7 cellular contexts compared by ENCODE assay signal in the genomic region with DNA sequence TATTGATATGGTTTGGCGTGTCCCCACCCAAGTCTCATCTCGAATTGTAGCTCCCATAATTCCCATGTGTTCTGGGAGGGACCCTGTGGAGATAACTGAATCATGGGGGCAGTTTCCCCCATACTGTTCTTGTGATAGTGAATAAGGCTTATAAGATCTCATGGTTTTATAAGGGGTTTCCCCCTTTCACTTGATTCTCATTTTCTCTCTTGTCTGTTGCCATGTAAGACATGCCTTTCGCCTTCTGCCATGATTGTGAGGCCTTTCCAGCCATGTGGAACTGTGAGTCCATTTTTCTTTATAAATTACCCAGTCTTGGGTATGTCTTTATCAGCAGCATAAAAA. TPM values are rescaled to one million over a fixed set of nuclear protein-coding genes. Genes with fewer than 3 reads are reported as not detected.
DNase-seq lines count a peak whose midpoint lies in the region; ATAC-seq and TF ChIP-seq lines count a peak whose summit lies in the region.
"Not testable (repeated sequence)": the region's sequence is repeated elsewhere in the genome, so short reads cannot be mapped to it uniquely, and the experiment has no call there.

No MANE protein-coding gene starts in this region.

- H3K9me3 Mint-ChIP-seq in CD8-positive, alpha-beta memory T cell; activated CD8-positive, alpha-beta T cell treated with anti-CD3 and anti-CD28 coated beads for 36 hours; activated naive CD8-positive, alpha-beta T cell treated with anti-CD3 and anti-CD28 coated beads, Interleukin-2, amount 10 ng/mL, durations not matched to agents 7 days and 5 days: not testable (repeated sequence)
- peaks cover 15% of the 10 kb centered on the region for H3K9me3 Mint-ChIP-seq in activated T-helper 2 cell treated with anti-CD3 and anti-CD28 coated beads, Interferon-gamma antibody, Interleukin-2, Interleukin-4, amounts not matched to agents 10 μg/mL and 5 μg/mL and 100 μg/mL, durations not matched to agents 14 hours and 24 hours and 36 hours
- H3K9me3 Mint-ChIP-seq in naive thymus-derived CD4-positive, alpha-beta T cell: peaks cover 0 to 11% (median 0%) of the 10 kb centered on the region in 11 donors

- peak overlapping the region; percentile 30 for H3K4me3 ChIP-seq in CD8-positive, alpha-beta memory T cell (ENCODE audit: low read length)
- peak overlapping the region; percentile 44 for H3K4me3 ChIP-seq in naive thymus-derived CD4-positive, alpha-beta T cell (ENCODE audit: low read length)

- H3K9me3 ChIP-seq in CD8-positive, alpha-beta memory T cell (ENCODE audit: low read length); T-helper 17 cell (ENCODE audit: control insufficient read depth, low read length, poor library complexity, severe bottlenecking); naive thymus-derived CD4-positive, alpha-beta T cell (ENCODE audit: control insufficient read depth in 2 of 3, low read length in 3 of 3): not testable (repeated sequence)

- H3K27ac Mint-ChIP-seq in CD8-positive, alpha-beta memory T cell: peak overlapping the region; percentile 96 to 100 (median 98)
- H3K27ac Mint-ChIP-seq in T-helper 17 cell: peak overlapping the region; percentile 94
- H3K27ac Mint-ChIP-seq in activated CD8-positive, alpha-beta T cell treated with anti-CD3 and anti-CD28 coated beads for 36 hours: peak overlapping the region; percentile 95
- peak overlapping the region; percentile 91 for H3K27ac Mint-ChIP-seq in activated T-helper 2 cell treated with anti-CD3 and anti-CD28 coated beads, Interferon-gamma antibody, Interleukin-2, Interleukin-4, amounts not matched to agents 10 μg/mL and 5 μg/mL and 100 μg/mL, durations not matched to agents 14 hours and 24 hours and 36 hours
- peak overlapping the region; percentile 89 for H3K27ac Mint-ChIP-seq in activated naive CD8-positive, alpha-beta T cell treated with anti-CD3 and anti-CD28 coated beads, Interleukin-2, amount 10 ng/mL, durations not matched to agents 7 days and 5 days
- H3K27ac Mint-ChIP-seq in naive thymus-derived CD4-positive, alpha-beta T cell: peak overlapping the region; percentile 87 to 99 (median 95)

- peaks cover 73 to 93% (median 91%) of the 10 kb centered on the region in 3 donors for H3K4me1 Mint-ChIP-seq in CD8-positive, alpha-beta memory T cell
- H3K4me1 Mint-ChIP-seq in T-helper 17 cell: peaks cover 53% of the 10 kb centered on the region
- H3K4me1 Mint-ChIP-seq in activated CD8-positive, alpha-beta T cell treated with anti-CD3 and anti-CD28 coated beads for 36 hours (ENCODE audit: low read depth): peaks cover 66% of the 10 kb centered on the region
- peaks cover 74% of the 10 kb centered on the region for H3K4me1 Mint-ChIP-seq in activated T-helper 2 cell treated with anti-CD3 and anti-CD28 coated beads, Interferon-gamma antibody, Interleukin-2, Interleukin-4, amounts not matched to agents 10 μg/mL and 5 μg/mL and 100 μg/mL, durations not matched to agents 14 hours and 24 hours and 36 hours (ENCODE audit: low read depth)
- peaks cover 70% of the 10 kb centered on the region for H3K4me1 Mint-ChIP-seq in activated naive CD8-positive, alpha-beta T cell treated with anti-CD3 and anti-CD28 coated beads, Interleukin-2, amount 10 ng/mL, durations not matched to agents 7 days and 5 days
- H3K4me1 Mint-ChIP-seq in naive thymus-derived CD4-positive, alpha-beta T cell: peaks cover 36 to 94% (median 86%) of the 10 kb centered on the region in 7 donors

- H3K36me3 Mint-ChIP-seq in CD8-positive, alpha-beta memory T cell: peaks cover 17 to 64% (median 26%) of the 10 kb centered on the region in 3 donors
- peaks cover 12% of the 10 kb centered on the region for H3K36me3 Mint-ChIP-seq in T-helper 17 cell (ENCODE audit: low read depth)
- H3K36me3 Mint-ChIP-seq in activated CD8-positive, alpha-beta T cell treated with anti-CD3 and anti-CD28 coated beads for 36 hours (ENCODE audit: low read depth): peaks cover 34% of the 10 kb centered on the region
- H3K36me3 Mint-ChIP-seq in activated T-helper 2 cell treated with anti-CD3 and anti-CD28 coated beads, Interferon-gamma antibody, Interleukin-2, Interleukin-4, amounts not matched to agents 10 μg/mL and 5 μg/mL and 100 μg/mL, durations not matched to agents 14 hours and 24 hours and 36 hours (ENCODE audit: low read depth): peaks cover 44% of the 10 kb centered on the region
- H3K36me3 Mint-ChIP-seq in activated naive CD8-positive, alpha-beta T cell treated with anti-CD3 and anti-CD28 coated beads, Interleukin-2, amount 10 ng/mL, durations not matched to agents 7 days and 5 days: peaks cover 23% of the 10 kb centered on the region
- peaks cover 8 to 53% (median 42%) of the 10 kb centered on the region in 5 donors for H3K36me3 Mint-ChIP-seq in naive thymus-derived CD4-positive, alpha-beta T cell

- CTCF ChIA-PET in CD8-positive, alpha-beta memory T cell (lab: Charles Lee): interaction anchor here (1.6 to 4.9 kb wide), 3 partner anchors 10 to 72 kb away, joined by 3 to 25 read pairs (median 17); a partner anchor contains a TSS
- CTCF ChIA-PET in activated CD8-positive, alpha-beta T cell treated with anti-CD3 and anti-CD28 coated beads for 36 hours (lab: Charles Lee): interaction anchor here (0.9 to 6.1 kb wide), 6 partner anchors 15 to 72 kb away, joined by 3 to 37 read pairs (median 4); a partner anchor contains a TSS
- CTCF ChIA-PET in naive thymus-derived CD4-positive, alpha-beta T cell (lab: Charles Lee): interaction anchor here (2.6 kb wide), 1 partner anchor 10 kb away, joined by 14 read pairs; no protein-coding TSS in a partner anchor

- not testable (repeated sequence) for H3K27me3 Mint-ChIP-seq in CD8-positive, alpha-beta memory T cell; T-helper 17 cell; activated CD8-positive, alpha-beta T cell treated with anti-CD3 and anti-CD28 coated beads for 36 hours; activated T-helper 2 cell treated with anti-CD3 and anti-CD28 coated beads, Interferon-gamma antibody, Interleukin-2, Interleukin-4, amounts not matched to agents 10 μg/mL and 5 μg/mL and 100 μg/mL, durations not matched to agents 14 hours and 24 hours and 36 hours (ENCODE audit: low read depth); activated naive CD8-positive, alpha-beta T cell treated with anti-CD3 and anti-CD28 coated beads, Interleukin-2, amount 10 ng/mL, durations not matched to agents 7 days and 5 days; naive thymus-derived CD4-positive, alpha-beta T cell

- POLR2A ChIA-PET in CD8-positive, alpha-beta memory T cell (lab: Charles Lee): interaction anchor here (1.0 to 1.2 kb wide), 2 partner anchors 68 to 107 kb away, joined by 3 to 4 read pairs; no protein-coding TSS in a partner anchor
- POLR2A ChIA-PET in activated CD8-positive, alpha-beta T cell treated with anti-CD3 and anti-CD28 coated beads for 36 hours (lab: Charles Lee): interaction anchor here (0.9 to 9.5 kb wide), 6 partner anchors 27 to 173 kb away, joined by 3 to 65 read pairs (median 4); a partner anchor contains a TSS
- POLR2A ChIA-PET in activated naive CD8-positive, alpha-beta T cell treated with anti-CD3 and anti-CD28 coated beads, Interleukin-2, amount 10 ng/mL, durations not matched to agents 7 days and 5 days (lab: Charles Lee): interaction anchor here (1.4 to 9.5 kb wide), 2 partner anchors 71 to 112 kb away, joined by 6 to 157 read pairs; a partner anchor contains a TSS
- POLR2A ChIA-PET in naive thymus-derived CD4-positive, alpha-beta T cell (lab: Charles Lee): interaction anchor here (1.0 to 17.2 kb wide), 7 partner anchors 10 to 111 kb away, joined by 3 to 353 read pairs (median 7); a partner anchor contains a TSS

- H3K27ac ChIP-seq in CD8-positive, alpha-beta memory T cell (ENCODE audit: low read depth, low read length): peak overlapping the region; percentile 35
- peak overlapping the region; percentile 79 for H3K27ac ChIP-seq in naive thymus-derived CD4-positive, alpha-beta T cell (ENCODE audit: low read depth, low read length)

- peak in 1 of 5 donors; percentile 34 for DNase-seq in CD8-positive, alpha-beta memory T cell
- DNase-seq in T-helper 17 cell; activated T-helper 2 cell treated with anti-CD3 and anti-CD28 coated beads, Interferon-gamma antibody, Interleukin-2, Interleukin-4, amounts not matched to agents 10 μg/mL and 5 μg/mL and 100 μg/mL, durations not matched to agents 14 hours and 24 hours and 36 hours (ENCODE audit: low spot score); activated naive CD8-positive, alpha-beta T cell treated with anti-CD3 and anti-CD28 coated beads, Interleukin-2, amount 10 ng/mL, durations not matched to agents 7 days and 5 days: not testable (repeated sequence)
- peak; percentile 58 for DNase-seq in activated CD8-positive, alpha-beta T cell treated with anti-CD3 and anti-CD28 coated beads for 36 hours
- DNase-seq in naive thymus-derived CD4-positive, alpha-beta T cell: peak in 1 of 9 donors; percentile 18
- DNase-seq in stimulated activated CD4-positive, alpha-beta T cell treated with anti-CD3 and anti-CD28 coated beads, Interleukin-4, amount 100 ng/mL, for 24 hours: peak; percentile 24

- peaks cover 97% of the 10 kb centered on the region for H3K4me1 ChIP-seq in CD8-positive, alpha-beta memory T cell (ENCODE audit: insufficient read depth, low read length)
- peaks cover 72 to 91% of the 10 kb centered on the region in 2 donors for H3K4me1 ChIP-seq in naive thymus-derived CD4-positive, alpha-beta T cell (ENCODE audit: control insufficient read depth in 2 of 2, insufficient read depth in 2 of 2, low read length in 2 of 2)

- H3K4me3 Mint-ChIP-seq in CD8-positive, alpha-beta memory T cell: peak overlapping the region; percentile 85 to 98 (median 89)
- peak overlapping the region; percentile 88 for H3K4me3 Mint-ChIP-seq in T-helper 17 cell
- peak overlapping the region; percentile 72 for H3K4me3 Mint-ChIP-seq in activated CD8-positive, alpha-beta T cell treated with anti-CD3 and anti-CD28 coated beads for 36 hours
- peak overlapping the region; percentile 78 for H3K4me3 Mint-ChIP-seq in activated T-helper 2 cell treated with anti-CD3 and anti-CD28 coated beads, Interferon-gamma antibody, Interleukin-2, Interleukin-4, amounts not matched to agents 10 μg/mL and 5 μg/mL and 100 μg/mL, durations not matched to agents 14 hours and 24 hours and 36 hours (ENCODE audit: low read depth)
- H3K4me3 Mint-ChIP-seq in activated naive CD8-positive, alpha-beta T cell treated with anti-CD3 and anti-CD28 coated beads, Interleukin-2, amount 10 ng/mL, durations not matched to agents 7 days and 5 days: peak overlapping the region; percentile 79
- H3K4me3 Mint-ChIP-seq in naive thymus-derived CD4-positive, alpha-beta T cell: peak overlapping the region; percentile 62 to 93 (median 85)

- ATAC-seq in T-helper 17 cell: peak; percentile 27
- ATAC-seq in activated CD8-positive, alpha-beta T cell treated with anti-CD3 and anti-CD28 coated beads for 36 hours: peak; percentile 55
- peak; percentile 2 for ATAC-seq in activated naive CD8-positive, alpha-beta T cell treated with anti-CD3 and anti-CD28 coated beads, Interleukin-2, amount 10 ng/mL, durations not matched to agents 7 days and 5 days (ENCODE audit: low read depth)
- not testable (repeated sequence) for ATAC-seq in naive thymus-derived CD4-positive, alpha-beta T cell

- intact Hi-C loops in activated CD8-positive, alpha-beta T cell treated with anti-CD3 and anti-CD28 coated beads for 36 hours (cut with micrococcal nuclease): loop anchor here (5.0 kb wide), 2 partner anchors 33 to 113 kb away; no protein-coding TSS in a partner anchor
- intact Hi-C loops in activated T-helper 2 cell treated with anti-CD3 and anti-CD28 coated beads, Interferon-gamma antibody, Interleukin-2, Interleukin-4, amounts not matched to agents 10 μg/mL and 5 μg/mL and 100 μg/mL, durations not matched to agents 14 hours and 24 hours and 36 hours (cut with micrococcal nuclease): loop anchor here (1.0 to 5.0 kb wide), 3 partner anchors 22 to 111 kb away; a partner anchor contains a TSS
- intact Hi-C loops in naive thymus-derived CD4-positive, alpha-beta T cell (cut with micrococcal nuclease): loop anchor here in 1 of 2 donors (2.0 to 5.0 kb wide), 3 partner anchors 69 to 197 kb away; no protein-coding TSS in a partner anchor

- not testable (repeated sequence) for H3K36me3 ChIP-seq in CD8-positive, alpha-beta memory T cell (ENCODE audit: insufficient read depth, low read length); naive thymus-derived CD4-positive, alpha-beta T cell (ENCODE audit: control insufficient read depth in 2 of 3, insufficient read depth in 3 of 3, low read length in 3 of 3)

- not testable (repeated sequence) for TF ChIP-seq CTCF in activated CD8-positive, alpha-beta T cell treated with anti-CD3 and anti-CD28 coated beads for 36 hours (IDR thresholded peaks at IDR 0.05)

- H3K27me3 ChIP-seq in CD8-positive, alpha-beta memory T cell (ENCODE audit: insufficient read depth, low read length, poor library complexity, severe bottlenecking); naive thymus-derived CD4-positive, alpha-beta T cell (ENCODE audit: control insufficient read depth in 2 of 2, insufficient read depth in 2 of 2, low read length in 2 of 2): not testable (repeated sequence)

RNA-seq across cellular contexts. Expression of a gene that starts 51.1 kb away (rescaled TPM):
- 10 to 100 TPM; 41.8 to 42.4 TPM for total RNA-seq in CD8-positive, alpha-beta memory T cell
- 53.1 TPM for polyA plus RNA-seq in CD8-positive, alpha-beta memory T cell
- 10 to 100 TPM; 12.0 to 14.8 TPM for total RNA-seq in T-helper 17 cell
- 10 to 100 TPM; 24.8 to 28.3 TPM for total RNA-seq in activated CD8-positive, alpha-beta T cell treated with anti-CD3 and anti-CD28 coated beads for 36 hours
- total RNA-seq in activated T-helper 2 cell treated with anti-CD3 and anti-CD28 coated beads, Interferon-gamma antibody, Interleukin-2, Interleukin-4, amounts not matched to agents 10 μg/mL and 5 μg/mL and 100 μg/mL, durations not matched to agents 14 hours and 24 hours and 36 hours: 39.6 and 40.1 TPM in 2 replicates
- total RNA-seq in activated naive CD8-positive, alpha-beta T cell treated with anti-CD3 and anti-CD28 coated beads, Interleukin-2, amount 10 ng/mL, durations not matched to agents 7 days and 5 days: 10 to 100 TPM; 31.3 to 34.9 TPM
- 10 to 100 TPM; 22.2 to 41.3 (median 29.9) TPM for total RNA-seq in naive thymus-derived CD4-positive, alpha-beta T cell
- polyA plus RNA-seq in naive thymus-derived CD4-positive, alpha-beta T cell: 10 to 100 TPM; 59.2 to 63.2 TPM

RNA-seq across cellular contexts. Expression of a gene that starts 51.1 kb away (rescaled TPM):
- 10 to 100 TPM; 26.7 to 29.2 TPM for total RNA-seq in CD8-positive, alpha-beta memory T cell
- 31.2 TPM for polyA plus RNA-seq in CD8-positive, alpha-beta memory T cell
- total RNA-seq in T-helper 17 cell: 10 to 100 TPM; 20.0 to 20.7 TPM
- total RNA-seq in activated CD8-positive, alpha-beta T cell treated with anti-CD3 and anti-CD28 coated beads for 36 hours: 10 to 100 TPM; 27.5 to 32.7 TPM
- total RNA-seq in activated T-helper 2 cell treated with anti-CD3 and anti-CD28 coated beads, Interferon-gamma antibody, Interleukin-2, Interleukin-4, amounts not matched to agents 10 μg/mL and 5 μg/mL and 100 μg/mL, durations not matched to agents 14 hours and 24 hours and 36 hours: 20.9 and 23.9 TPM in 2 replicates
- 10 to 100 TPM; 36.2 to 36.7 TPM for total RNA-seq in activated naive CD8-positive, alpha-beta T cell treated with anti-CD3 and anti-CD28 coated beads, Interleukin-2, amount 10 ng/mL, durations not matched to agents 7 days and 5 days
- total RNA-seq in naive thymus-derived CD4-positive, alpha-beta T cell: 10 to 100 TPM; 23.8 to 55.2 (median 29.2) TPM
- 10 to 100 TPM; 25.5 to 36.3 TPM for polyA plus RNA-seq in naive thymus-derived CD4-positive, alpha-beta T cell
